ENCODE assay signal across 23 cellular contexts in genomic region chr6:28082939-28083338, GRCh38. TPM values are rescaled to one million over a fixed set of nuclear protein-coding genes. Genes with fewer than 3 reads are reported as not detected.
A peak's percentile ranks its signal among the peaks of the same experiment; 100 is the strongest.
DNase-seq lines count a peak whose midpoint lies in the region; ATAC-seq and TF ChIP-seq lines count a peak whose summit lies in the region.
"Had no signal": no experiment of that assay in that cellular context is flagged by ENCODE, and none has a peak within 500 bp of the region (broad histone marks: within the 10 kb centered on the region; RNA-seq: fewer than 3 reads in every experiment).

No MANE protein-coding gene starts in this region.

- no peaks in the 10 kb centered on the region for H3K27me3 ChIP-seq in CD4-positive, alpha-beta memory T cell (ENCODE audit: insufficient read depth, low read length)
- H3K27me3 ChIP-seq in GM23338 (ENCODE audit: insufficient read depth): no peaks in the 10 kb centered on the region
- H3K27me3 ChIP-seq: MG63, sigmoid colon, suprapubic skin had no signal

- no peak overlapping the region for H3K4me2 ChIP-seq in GM23338

- DNase-seq in CD4-positive, alpha-beta memory T cell: no peak
- no peak for DNase-seq in GM23338 (ENCODE audit: low spot score)
- no peak for DNase-seq in lower leg skin (ENCODE audit: low spot score in 2 of 2)
- DNase-seq in NCI-H1105 treated with DMSO at 0.1 percent for 48 hours (lab: John Stamatoyannopoulos, UW): no peak
- DNase-seq: activated CD4-positive, alpha-beta T cell treated with anti-CD3 and anti-CD28 coated beads for 4 hours; activated gamma-delta T cell; DMS 273 treated with DMSO at 0.1 percent for 48 hours; effector CD4-positive, alpha-beta T cell; EL; KBM-7; lower lobe of right lung; MG63; NCI-H446 treated with DMSO at 0.1 percent for 48 hours; OCI-M1; sigmoid colon; stimulated activated CD4-positive, alpha-beta T cell treated with anti-CD3 and anti-CD28 coated beads, Interleukin-4, amount 100 ng/mL, for 24 hours had no signal

- H3K79me2 ChIP-seq in GM23338 (replicated peaks; ENCODE audit: insufficient read depth): peaks cover 23% of the 10 kb centered on the region

- H3K4me1 ChIP-seq in CD4-positive, alpha-beta memory T cell (ENCODE audit: insufficient read depth, low read length): peaks cover 12% of the 10 kb centered on the region
- H3K4me1 ChIP-seq in GM23338 (ENCODE audit: insufficient read depth): no peaks in the 10 kb centered on the region

- H3K27ac ChIP-seq in CD4-positive, alpha-beta memory T cell (ENCODE audit: low read depth, low read length): no peak overlapping the region
- H3K27ac ChIP-seq in GM23338 (ENCODE audit: low read depth): no peak overlapping the region
- H3K27ac ChIP-seq: lower lobe of right lung, sigmoid colon, suprapubic skin had no signal

- no peak for ATAC-seq in GM23338
- ATAC-seq in activated T-helper 17 cell treated with anti-CD3 and anti-CD28 coated beads, Interleukin-2, amount 50 U/mL, for 72 hours (replicated peaks): no peak
- ATAC-seq in GM19395 (IDR thresholded peaks at IDR 0.05; ENCODE audit: unreplicated experiment): no peak
- ATAC-seq: GM12878; lower lobe of right lung; stimulated activated effector memory CD8-positive, alpha-beta T cell treated with anti-CD3 and anti-CD28 coated beads, Interleukin-12 subunit alpha, Interleukin-12 subunit beta, amount 100 ng/mL, for 72 hours had no signal

- peaks cover 0 to 12% (median 5%) of the 10 kb centered on the region in 8 donors for H3K9me3 Mint-ChIP-seq in CD4-positive, alpha-beta memory T cell
- H3K9me3 Mint-ChIP-seq in GM23338 (peaks cover 50% of the 10 kb centered on the region), nephron (peaks cover 5% of the 10 kb centered on the region)
- H3K9me3 Mint-ChIP-seq in activated T-helper 17 cell treated with anti-CD3 and anti-CD28 coated beads, Interleukin-2, amount 50 U/mL, for 72 hours: no peaks in the 10 kb centered on the region

- peak overlapping the region in 1 of 8 donors; percentile 32 for H3K4me3 Mint-ChIP-seq in CD4-positive, alpha-beta memory T cell
- H3K4me3 Mint-ChIP-seq in GM23338 (peak overlapping the region; percentile 39; the same call in 1 of the 3 replicates), nephron (peak overlapping the region; percentile 98 to 99 (median 99))
- peak overlapping the region; percentile 79 for H3K4me3 Mint-ChIP-seq in activated T-helper 17 cell treated with anti-CD3 and anti-CD28 coated beads, Interleukin-2, amount 50 U/mL, for 72 hours
- H3K4me3 Mint-ChIP-seq: CD14-positive monocyte; stimulated activated effector memory CD8-positive, alpha-beta T cell treated with anti-CD3 and anti-CD28 coated beads, Interleukin-12 subunit alpha, Interleukin-12 subunit beta, amount 100 ng/mL, for 72 hours had no signal

- peaks cover 9 to 22% (median 14%) of the 10 kb centered on the region in 4 donors for H3K4me1 Mint-ChIP-seq in CD4-positive, alpha-beta memory T cell
- H3K4me1 Mint-ChIP-seq in GM23338 (peaks cover 4% of the 10 kb centered on the region), nephron (peaks cover 15% of the 10 kb centered on the region)
- peaks cover 28% of the 10 kb centered on the region for H3K4me1 Mint-ChIP-seq in activated T-helper 17 cell treated with anti-CD3 and anti-CD28 coated beads, Interleukin-2, amount 50 U/mL, for 72 hours

- TF ChIP-seq POLR2A in lower leg skin (IDR thresholded peaks at IDR 0.05): no peak

- CTCF ChIA-PET in CD4-positive, alpha-beta memory T cell (lab: Charles Lee; ENCODE audit: partially characterized antibody): no interaction called here

- no peaks in the 10 kb centered on the region for H3K27me3 Mint-ChIP-seq in CD4-positive, alpha-beta memory T cell
- H3K27me3 Mint-ChIP-seq in GM23338 (ENCODE audit: insufficient read depth, low read depth, poor library complexity) (peaks cover 14% of the 10 kb centered on the region), nephron (ENCODE audit: low read depth) (no peaks in the 10 kb centered on the region)
- H3K27me3 Mint-ChIP-seq in activated T-helper 17 cell treated with anti-CD3 and anti-CD28 coated beads, Interleukin-2, amount 50 U/mL, for 72 hours: no peaks in the 10 kb centered on the region

- no peaks in the 10 kb centered on the region for H3K36me3 ChIP-seq in CD4-positive, alpha-beta memory T cell (ENCODE audit: insufficient read depth, low read length)
- H3K36me3 ChIP-seq in GM23338 (ENCODE audit: insufficient read depth): peaks cover 32% of the 10 kb centered on the region
- H3K36me3 ChIP-seq: MG63 had no signal

- H2AFZ ChIP-seq in GM23338: no peak overlapping the region

- H3K36me3 Mint-ChIP-seq in CD4-positive, alpha-beta memory T cell: peaks cover 20 to 29% of the 10 kb centered on the region in 2 donors
- H3K36me3 Mint-ChIP-seq in GM23338 (ENCODE audit: low read depth) (peaks cover 62% of the 10 kb centered on the region), nephron (ENCODE audit: low read depth) (peaks cover 22% of the 10 kb centered on the region)
- H3K36me3 Mint-ChIP-seq in activated T-helper 17 cell treated with anti-CD3 and anti-CD28 coated beads, Interleukin-2, amount 50 U/mL, for 72 hours (ENCODE audit: low read depth): peaks cover 63% of the 10 kb centered on the region

- peaks cover 16% of the 10 kb centered on the region; the same call in 1 of the 2 replicates for H3K9me2 ChIP-seq in GM23338 (ENCODE audit: insufficient read depth)

- no peaks in the 10 kb centered on the region for H3F3A ChIP-seq in GM23338 (replicated peaks; ENCODE audit: low read depth)

- intact Hi-C loops in CD4-positive, alpha-beta memory T cell (cut with micrococcal nuclease): loop anchor here (5.0 kb wide), 3 partner anchors 611 to 859 kb away; partner anchors contain the start of genes ZNF184 and ZNF391
- intact Hi-C loops in lower leg skin (cut with DNase I; ENCODE audit: low total_unique reads): no loop called here

- H4K20me1 ChIP-seq in GM23338 (replicated peaks; ENCODE audit: insufficient read depth): no peaks in the 10 kb centered on the region

- H3K9me3 ChIP-seq in CD4-positive, alpha-beta memory T cell (ENCODE audit: control insufficient read depth in 1 of 2, low read length in 2 of 2): no peaks in the 10 kb centered on the region
- H3K9me3 ChIP-seq: lower lobe of right lung, MG63, suprapubic skin had no signal

- POLR2A ChIA-PET in CD4-positive, alpha-beta memory T cell (lab: Charles Lee; ENCODE audit: partially characterized antibody): no interaction called here

- peak overlapping the region; percentile 18 to 100 (median 65) for H3K27ac Mint-ChIP-seq in CD4-positive, alpha-beta memory T cell
- H3K27ac Mint-ChIP-seq in GM23338: no peak overlapping the region
- H3K27ac Mint-ChIP-seq in activated T-helper 17 cell treated with anti-CD3 and anti-CD28 coated beads, Interleukin-2, amount 50 U/mL, for 72 hours: peak overlapping the region; percentile 20
- H3K27ac Mint-ChIP-seq in nephron: no peak overlapping the region
- H3K27ac Mint-ChIP-seq: stimulated activated effector memory CD8-positive, alpha-beta T cell treated with anti-CD3 and anti-CD28 coated beads, Interleukin-12 subunit alpha, Interleukin-12 subunit beta, amount 100 ng/mL, for 72 hours had no signal

- no peak for TF ChIP-seq CTCF in GM23338 (conservative IDR thresholded peaks at IDR 0.05; ENCODE audit: low read depth in 2 of 2)
- no peak for TF ChIP-seq CTCF in nephron (IDR thresholded peaks at IDR 0.05; ENCODE audit: unreplicated experiment in 3 of 3)
- TF ChIP-seq CTCF in lower leg skin (IDR thresholded peaks at IDR 0.05): no peak

- H3K4me3 ChIP-seq in CD4-positive, alpha-beta memory T cell (ENCODE audit: low read length in 2 of 2): no peak overlapping the region
- H3K4me3 ChIP-seq in GM23338 (no peak overlapping the region), lower leg skin (ENCODE audit: low read depth, poor library complexity, severe bottlenecking) (no peak overlapping the region)
- H3K4me3 ChIP-seq: GM12878, lower lobe of right lung, MG63, sigmoid colon, suprapubic skin had no signal

TF ChIP-seq in GM23338, 12 proteins besides CTCF, POLR2A, EP300 and RAD21 (continues in another document):
- TF ChIP-seq NANOG (IDR thresholded peaks at IDR 0.05; ENCODE audit: borderline replicate concordance) (no peak), ZNF114 (CRISPR knock-in tag; IDR thresholded peaks at IDR 0.05) (no peak)

RNA-seq across cellular contexts. Expression of gene ZNF165, which starts 2.6 kb away (rescaled TPM):
- total RNA-seq in CD4-positive, alpha-beta memory T cell: 1 to 10 TPM in 1 of 2 experiments, under 1 TPM in 1; 0.75 to 1.4 TPM
- polyA plus RNA-seq in CD4-positive, alpha-beta memory T cell: under 1 TPM; 0.78 to 0.96 TPM
- total RNA-seq in GM23338 (2014; rRNA removed; shearing (Covaris generic)): 5.5 and 7.6 TPM in 2 replicates
- polyA plus RNA-seq in GM23338 (2016; fragmentation: Nextera tagmentation; extraction: Ambion mirVana): 7.7 and 8.9 TPM in 2 replicates
- 10 to 100 TPM in 1 of 2 donors, 1 to 10 TPM in 1; 2.1 to 14.8 TPM for total RNA-seq in activated T-helper 17 cell treated with anti-CD3 and anti-CD28 coated beads, Interleukin-2, amount 50 U/mL, for 72 hours
- 1 to 10 TPM in 3 of 4 donors, under 1 TPM in 1; 0.72 to 3.1 (median 1.9) TPM for total RNA-seq in lower leg skin

RNA-seq across cellular contexts. Expression of gene ZSCAN16, which starts 41.5 kb away (rescaled TPM):
- total RNA-seq in CD4-positive, alpha-beta memory T cell: 10 to 100 TPM; 13.4 to 14.8 TPM
- polyA plus RNA-seq in CD4-positive, alpha-beta memory T cell: 10 to 100 TPM; 12.4 to 14.2 TPM
- total RNA-seq in GM23338 (2014; rRNA removed; shearing (Covaris generic)): 4.7 and 10.3 TPM in 2 replicates
- polyA plus RNA-seq in GM23338 (2016; fragmentation: Nextera tagmentation; extraction: Ambion mirVana): 9.2 and 12.9 TPM in 2 replicates
- 1 to 10 TPM; 2.0 to 3.0 TPM for total RNA-seq in activated T-helper 17 cell treated with anti-CD3 and anti-CD28 coated beads, Interleukin-2, amount 50 U/mL, for 72 hours
- 1 to 10 TPM; 3.9 to 6.1 (median 5.3) TPM for total RNA-seq in lower leg skin

RNA-seq across cellular contexts. Expression of gene ZKSCAN8, which starts 58.7 kb away (rescaled TPM):
- 10 to 100 TPM; 40.8 to 43.3 TPM for total RNA-seq in CD4-positive, alpha-beta memory T cell
- 1 to 10 TPM in 1 of 2 donors, not detected in 1; 1.8 TPM for polyA plus RNA-seq in CD4-positive, alpha-beta memory T cell
- 21.3 and 22.6 TPM in 2 replicates for total RNA-seq in GM23338 (2014; rRNA removed; shearing (Covaris generic))
- 4.0 and 4.2 TPM in 2 replicates for polyA plus RNA-seq in GM23338 (2016; fragmentation: Nextera tagmentation; extraction: Ambion mirVana)
- 10 to 100 TPM; 16.5 to 42.7 TPM for total RNA-seq in activated T-helper 17 cell treated with anti-CD3 and anti-CD28 coated beads, Interleukin-2, amount 50 U/mL, for 72 hours
- total RNA-seq in lower leg skin: 10 to 100 TPM; 10.5 to 16.5 (median 11.3) TPM

Comparison
In these comparisons a context has a peak if more than half of its experiments do, and no peak if none do; other contexts are left out.
1. H3K27ac Mint-ChIP-seq: peak in CD4-positive, alpha-beta memory T cell (7 of 7) and activated T-helper 17 cell treated with anti-CD3 and anti-CD28 coated beads, Interleukin-2, amount 50 U/mL, for 72 hours (single experiment); none in GM23338 (single experiment) and nephron (0 of 3).